Comparison of ENCODE assay signal across 14 cellular contexts in the genomic region with DNA sequence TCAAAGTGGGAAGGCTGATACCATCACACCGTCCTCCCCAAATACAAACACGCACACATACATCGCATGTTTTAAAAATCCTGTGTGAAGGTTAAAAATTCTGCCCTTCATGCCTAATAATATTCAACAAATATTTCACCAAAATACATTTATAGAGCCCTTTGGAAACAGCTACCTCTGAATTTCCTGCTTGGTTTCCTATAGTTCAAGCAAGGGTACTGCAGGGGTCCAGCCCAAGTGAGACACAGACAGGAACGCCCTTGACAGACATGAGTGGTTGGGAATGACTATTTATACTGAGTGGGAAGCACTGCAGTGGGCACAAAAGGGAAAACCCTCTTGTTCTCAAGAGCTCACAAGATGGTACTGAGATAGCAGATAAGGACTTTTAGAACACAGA. TPM values are rescaled to one million over a fixed set of nuclear protein-coding genes. Genes with fewer than 3 reads are reported as not detected.
DNase-seq lines count a peak whose midpoint lies in the region; TF ChIP-seq lines count a peak whose summit lies in the region.
"Had no signal": no experiment of that assay in that cellular context is flagged by ENCODE, and none has a peak within 500 bp of the region (broad histone marks: within the 10 kb centered on the region; RNA-seq: fewer than 3 reads in every experiment).

No MANE protein-coding gene starts in this region.

- TF ChIP-seq EP300 in SK-N-SH (IDR thresholded peaks at IDR 0.05; ENCODE audit: borderline replicate concordance in 1 of 2, low read depth in 1 of 2, low read length in 1 of 2) (no peak), transverse colon (IDR thresholded peaks at IDR 0.05; ENCODE audit: low read depth) (no peak)

- H3K27me3 Mint-ChIP-seq in mesothelial cell of epicardium (ENCODE audit: low read depth), result no peaks in the 10 kb centered on the region
- H3K27me3 Mint-ChIP-seq: CD4-positive, CD25-positive, alpha-beta regulatory T cell had no signal

- peaks cover 0 to 6% of the 10 kb centered on the region in 2 experiments; a peak in 2 of 4 replicates for H3K4me1 ChIP-seq in SK-N-SH (ENCODE audit: control insufficient read depth in 1 of 2, insufficient read depth in 2 of 2, low read depth in 1 of 2, low read length in 1 of 2)
- peaks cover 0 to 5% (median 0%) of the 10 kb centered on the region in 4 donors for H3K4me1 ChIP-seq in transverse colon

- intact Hi-C loops in transverse colon (cut with DNase I; ENCODE audit: low total_unique reads), result no loop called here

- in situ Hi-C loops in transverse colon (cut with MboI; ENCODE audit: low pct_ligation_motif_present in 1 of 4, low pct_unique_long_range_greater_than_20kb in 1 of 4, low sequenced_read_pairs in 3 of 4), result no loop called here

- WGBS in SK-N-SH (ENCODE audit: low lambda C conversion rate), result 53% methylated on average over 4 of the region's 4 CpGs
- WGBS in transverse colon (ENCODE audit: low coverage in 1 of 2), 2 donors, result 83 to 84% methylated on average over 1 to 4 of the region's 4 CpGs

- no peak overlapping the region for H3K27ac Mint-ChIP-seq in mesothelial cell of epicardium
- H3K27ac Mint-ChIP-seq: activated naive CD4-positive, alpha-beta T cell treated with anti-CD3 and anti-CD28 coated beads, Interleukin-2, amount 50 U/mL, for 72 hours; CD4-positive, CD25-positive, alpha-beta regulatory T cell had no signal

- peaks cover 11% of the 10 kb centered on the region for H3K4me1 Mint-ChIP-seq in mesothelial cell of epicardium

- no peaks in the 10 kb centered on the region for H4K20me1 ChIP-seq in SK-N-SH (ENCODE audit: insufficient read depth)

- TF ChIP-seq RAD21 in SK-N-SH (IDR thresholded peaks at IDR 0.05; ENCODE audit: low read length), result no peak

- no peak overlapping the region for H2AFZ ChIP-seq in SK-N-SH (ENCODE audit: low read depth)

- peaks cover 7% of the 10 kb centered on the region for H3F3A ChIP-seq in SK-N-SH (replicated peaks; ENCODE audit: insufficient read depth)

- CTCF ChIA-PET in SK-N-SH (lab: Yijun Ruan, JAX), result interaction anchor here (0.9 to 1.5 kb wide), 2 partner anchors 12 to 52 kb away, joined by 3 read pairs; no protein-coding TSS in a partner anchor

- no peak for TF ChIP-seq POLR2A in transverse colon (IDR thresholded peaks at IDR 0.05)

- no peaks in the 10 kb centered on the region for H3K27me3 ChIP-seq in SK-N-SH (ENCODE audit: insufficient read depth)
- H3K27me3 ChIP-seq in transverse colon, result no peaks in the 10 kb centered on the region

- H3K27ac ChIP-seq in SK-N-SH (ENCODE audit: low read depth in 2 of 2, low read length in 1 of 2) (peak overlapping the region; percentile 58 to 79; a peak in 3 of 4 replicates), coronary artery (peak overlapping the region; percentile 55 to 78), transverse colon (peak overlapping the region; percentile 40 to 60 (median 58))

- no peaks in the 10 kb centered on the region for H3K9me2 ChIP-seq in SK-N-SH

- TF ChIP-seq CTCF in SK-N-SH (IDR thresholded peaks at IDR 0.05), result no peak; the same call in 1 of the 2 replicates
- TF ChIP-seq CTCF in coronary artery (IDR thresholded peaks at IDR 0.05), result no peak
- peak; percentile 30 for TF ChIP-seq CTCF in mesothelial cell of epicardium (IDR thresholded peaks at IDR 0.05; ENCODE audit: unreplicated experiment)
- TF ChIP-seq CTCF in transverse colon (IDR thresholded peaks at IDR 0.05), result no peak

- H3K36me3 ChIP-seq in SK-N-SH (replicated peaks in 1 of 2; ENCODE audit: control insufficient read depth in 1 of 2, insufficient read depth in 2 of 2, low read length in 1 of 2), result no peaks in the 10 kb centered on the region
- H3K36me3 ChIP-seq in transverse colon, result no peaks in the 10 kb centered on the region

- H3K4me2 ChIP-seq in SK-N-SH, result peak overlapping the region; percentile 66; the same call in 1 of the 2 replicates

- H3K9ac ChIP-seq in SK-N-SH, result no peak overlapping the region

- DNase-seq in SK-N-SH (no peak), coronary artery (ENCODE audit: low spot score) (no peak), mesothelial cell of epicardium (ENCODE audit: low spot score in 2 of 2, unreplicated experiment in 2 of 2) (no peak), transverse colon (no peak), RPMI8226 (no peak), NOMO-1 (lab: John Stamatoyannopoulos, UW; ENCODE audit: unreplicated experiment in 2 of 2) (no peak)
- DNase-seq in effector CD4-positive, alpha-beta T cell, result no peak
- DNase-seq: caudate nucleus; CD4-positive, CD25-positive, alpha-beta regulatory T cell; head of caudate nucleus; islet precursor cell; NCI-H446; substantia nigra had no signal

- H3K9me3 ChIP-seq in SK-N-SH (no peaks in the 10 kb centered on the region), transverse colon (no peaks in the 10 kb centered on the region)

- POLR2A ChIA-PET in SK-N-SH (lab: Yijun Ruan, JAX), result no interaction called here

- H3K79me2 ChIP-seq in SK-N-SH (ENCODE audit: insufficient read depth), result no peaks in the 10 kb centered on the region

- H3K4me3 ChIP-seq in SK-N-SH (ENCODE audit: low read depth in 2 of 2, low read length in 1 of 2), result no peak overlapping the region
- H3K4me3 ChIP-seq in coronary artery, result no peak overlapping the region
- no peak overlapping the region for H3K4me3 ChIP-seq in transverse colon

- H3K4me3 Mint-ChIP-seq in mesothelial cell of epicardium, result no peak overlapping the region

- H3K36me3 Mint-ChIP-seq in mesothelial cell of epicardium, result no peaks in the 10 kb centered on the region
- H3K36me3 Mint-ChIP-seq: activated naive CD4-positive, alpha-beta T cell treated with anti-CD3 and anti-CD28 coated beads, Interleukin-2, amount 50 U/mL, for 72 hours had no signal

- peaks cover 5% of the 10 kb centered on the region for H3K9me3 Mint-ChIP-seq in mesothelial cell of epicardium
- H3K9me3 Mint-ChIP-seq: activated naive CD4-positive, alpha-beta T cell treated with anti-CD3 and anti-CD28 coated beads, Interleukin-2, amount 50 U/mL, for 72 hours had no signal

TF ChIP-seq in SK-N-SH, 30 proteins besides CTCF, POLR2A, EP300 and RAD21:
- TF ChIP-seq CHD2 (IDR thresholded peaks at IDR 0.05; ENCODE audit: low read length, partially characterized antibody) (no peak), TCF12 (IDR thresholded peaks at IDR 0.05) (no peak), YY1 (IDR thresholded peaks at IDR 0.05; ENCODE audit: low read depth) (no peak), FOXM1 (IDR thresholded peaks at IDR 0.05; ENCODE audit: low read depth) (no peak), TAF1 (IDR thresholded peaks at IDR 0.05; ENCODE audit: borderline replicate concordance, low read depth, low read length) (no peak), RFX5 (IDR thresholded peaks at IDR 0.05; ENCODE audit: low read length) (no peak), TEAD4 (IDR thresholded peaks at IDR 0.05; ENCODE audit: borderline replicate concordance, insufficient read depth) (no peak)
- TF ChIP-seq, protein P1, sequence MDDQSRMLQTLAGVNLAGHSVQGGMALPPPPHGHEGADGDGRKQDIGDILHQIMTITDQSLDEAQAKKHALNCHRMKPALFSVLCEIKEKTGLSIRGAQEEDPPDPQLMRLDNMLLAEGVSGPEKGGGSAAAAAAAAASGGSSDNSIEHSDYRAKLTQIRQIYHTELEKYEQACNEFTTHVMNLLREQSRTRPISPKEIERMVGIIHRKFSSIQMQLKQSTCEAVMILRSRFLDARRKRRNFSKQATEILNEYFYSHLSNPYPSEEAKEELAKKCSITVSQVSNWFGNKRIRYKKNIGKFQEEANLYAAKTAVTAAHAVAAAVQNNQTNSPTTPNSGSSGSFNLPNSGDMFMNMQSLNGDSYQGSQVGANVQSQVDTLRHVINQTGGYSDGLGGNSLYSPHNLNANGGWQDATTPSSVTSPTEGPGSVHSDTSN (IDR thresholded peaks at IDR 0.05), result no peak
- TF ChIP-seq, protein P2, sequence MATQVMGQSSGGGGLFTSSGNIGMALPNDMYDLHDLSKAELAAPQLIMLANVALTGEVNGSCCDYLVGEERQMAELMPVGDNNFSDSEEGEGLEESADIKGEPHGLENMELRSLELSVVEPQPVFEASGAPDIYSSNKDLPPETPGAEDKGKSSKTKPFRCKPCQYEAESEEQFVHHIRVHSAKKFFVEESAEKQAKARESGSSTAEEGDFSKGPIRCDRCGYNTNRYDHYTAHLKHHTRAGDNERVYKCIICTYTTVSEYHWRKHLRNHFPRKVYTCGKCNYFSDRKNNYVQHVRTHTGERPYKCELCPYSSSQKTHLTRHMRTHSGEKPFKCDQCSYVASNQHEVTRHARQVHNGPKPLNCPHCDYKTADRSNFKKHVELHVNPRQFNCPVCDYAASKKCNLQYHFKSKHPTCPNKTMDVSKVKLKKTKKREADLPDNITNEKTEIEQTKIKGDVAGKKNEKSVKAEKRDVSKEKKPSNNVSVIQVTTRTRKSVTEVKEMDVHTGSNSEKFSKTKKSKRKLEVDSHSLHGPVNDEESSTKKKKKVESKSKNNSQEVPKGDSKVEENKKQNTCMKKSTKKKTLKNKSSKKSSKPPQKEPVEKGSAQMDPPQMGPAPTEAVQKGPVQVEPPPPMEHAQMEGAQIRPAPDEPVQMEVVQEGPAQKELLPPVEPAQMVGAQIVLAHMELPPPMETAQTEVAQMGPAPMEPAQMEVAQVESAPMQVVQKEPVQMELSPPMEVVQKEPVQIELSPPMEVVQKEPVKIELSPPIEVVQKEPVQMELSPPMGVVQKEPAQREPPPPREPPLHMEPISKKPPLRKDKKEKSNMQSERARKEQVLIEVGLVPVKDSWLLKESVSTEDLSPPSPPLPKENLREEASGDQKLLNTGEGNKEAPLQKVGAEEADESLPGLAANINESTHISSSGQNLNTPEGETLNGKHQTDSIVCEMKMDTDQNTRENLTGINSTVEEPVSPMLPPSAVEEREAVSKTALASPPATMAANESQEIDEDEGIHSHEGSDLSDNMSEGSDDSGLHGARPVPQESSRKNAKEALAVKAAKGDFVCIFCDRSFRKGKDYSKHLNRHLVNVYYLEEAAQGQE (IDR thresholded peaks at IDR 0.05; ENCODE audit: low read depth, low read length), result no peak

RNA-seq across cellular contexts. Expression of a gene that starts 51.0 kb away (rescaled TPM):
- polyA plus RNA-seq in SK-N-SH (2012; rRNA removed), result 0.12 and 0.47 TPM in 2 replicates
- polyA plus RNA-seq in SK-N-SH (2012; cell fraction: cytosol; rRNA removed), result 0.20 and 0.30 TPM in 2 replicates
- polyA plus RNA-seq in SK-N-SH (2012; cell fraction: nucleus; rRNA removed), result 0.37 and 0.55 TPM in 2 replicates
- total RNA-seq in mesothelial cell of epicardium, result 1.2 to 2.2 TPM (median 1.7 TPM) in 3 replicates
- 1 to 10 TPM; 1.4 to 4.5 (median 3.9) TPM for total RNA-seq in transverse colon
